ENCODE assay signal across 9 cellular contexts in genomic region chr9:128026255-128027165, GRCh38. TPM values are rescaled to one million over a fixed set of nuclear protein-coding genes. Genes with fewer than 3 reads are reported as not detected.
DNase-seq lines count a peak whose midpoint lies in the region; ATAC-seq lines count a peak whose summit lies in the region.
"Had no signal": no experiment of that assay in that cellular context is flagged by ENCODE, and none has a peak within 500 bp of the region (broad histone marks: within the 10 kb centered on the region; RNA-seq: fewer than 3 reads in every experiment).

No MANE protein-coding gene starts in this region.

- H3K4me1 Mint-ChIP-seq in activated CD4-positive, alpha-beta memory T cell treated with anti-CD3 and anti-CD28 coated beads, Interleukin-2, amount 10 ng/mL, durations not matched to agents 7 days and 5 days = peaks cover 93% of the 10 kb centered on the region
- peaks cover 84% of the 10 kb centered on the region in 2 donors for H3K4me1 Mint-ChIP-seq in immature natural killer cell

- DNase-seq in GDM1 (lab: John Stamatoyannopoulos, UW) = peak; percentile 16
- DNase-seq in activated CD4-positive, alpha-beta memory T cell treated with anti-CD3 and anti-CD28 coated beads, Interleukin-2, amount 10 ng/mL, durations not matched to agents 7 days and 5 days = peak; percentile 88
- peak; percentile 78 to 82 (median 80) for DNase-seq in immature natural killer cell
- DNase-seq in stimulated activated CD8-positive, alpha-beta memory T cell treated with anti-CD3 and anti-CD28 coated beads, Interleukin-7, amount 100 ng/mL, for 1 hour (ENCODE audit: low read depth in 2 of 2) = peak; percentile 45 to 48
- no peak for DNase-seq in EL
- no peak for DNase-seq in NCI-H524 treated with DMSO at 0.1 percent for 48 hours (lab: John Stamatoyannopoulos, UW)
- no peak for DNase-seq in glomerular visceral epithelial cell (ENCODE audit: extremely low spot score)
- DNase-seq: heart left ventricle had no signal

- CTCF ChIA-PET in activated CD4-positive, alpha-beta memory T cell treated with anti-CD3 and anti-CD28 coated beads, Interleukin-2, amount 10 ng/mL, durations not matched to agents 7 days and 5 days (lab: Charles Lee) = interaction anchor here (0.8 to 13.8 kb wide), 6 partner anchors 9 to 87 kb away, joined by 3 to 178 read pairs (median 24); partner anchors contain the start of gene EEIG1

- H3K4me3 Mint-ChIP-seq in activated CD4-positive, alpha-beta memory T cell treated with anti-CD3 and anti-CD28 coated beads, Interleukin-2, amount 10 ng/mL, durations not matched to agents 7 days and 5 days = peak overlapping the region; percentile 73
- peak overlapping the region; percentile 38 to 86 (median 76) for H3K4me3 Mint-ChIP-seq in immature natural killer cell

- peak overlapping the region; percentile 99 for H3K27ac Mint-ChIP-seq in activated CD4-positive, alpha-beta memory T cell treated with anti-CD3 and anti-CD28 coated beads, Interleukin-2, amount 10 ng/mL, durations not matched to agents 7 days and 5 days
- H3K27ac Mint-ChIP-seq in immature natural killer cell = peak overlapping the region; percentile 94 to 98 (median 95)

- peaks cover 2% of the 10 kb centered on the region for H3K9me3 Mint-ChIP-seq in activated CD4-positive, alpha-beta memory T cell treated with anti-CD3 and anti-CD28 coated beads, Interleukin-2, amount 10 ng/mL, durations not matched to agents 7 days and 5 days
- H3K9me3 Mint-ChIP-seq in immature natural killer cell = no peaks in the 10 kb centered on the region

- POLR2A ChIA-PET in activated CD4-positive, alpha-beta memory T cell treated with anti-CD3 and anti-CD28 coated beads, Interleukin-2, amount 10 ng/mL, durations not matched to agents 7 days and 5 days (lab: Charles Lee) = interaction anchor here (0.6 to 20.3 kb wide), 20 partner anchors 8 to 639 kb away, joined by 3 to 465 read pairs (median 5); partner anchors contain the start of genes EEIG1, NAIF1 and SLC25A25

- peak; percentile 32 for ATAC-seq in HG03442 (IDR thresholded peaks at IDR 0.05; ENCODE audit: unreplicated experiment)

- H3K27me3 Mint-ChIP-seq in activated CD4-positive, alpha-beta memory T cell treated with anti-CD3 and anti-CD28 coated beads, Interleukin-2, amount 10 ng/mL, durations not matched to agents 7 days and 5 days = no peaks in the 10 kb centered on the region
- H3K27me3 Mint-ChIP-seq in immature natural killer cell (ENCODE audit: low read depth in 3 of 3) = peaks cover 2 to 18% (median 11%) of the 10 kb centered on the region in 3 donors

- H3K36me3 Mint-ChIP-seq in activated CD4-positive, alpha-beta memory T cell treated with anti-CD3 and anti-CD28 coated beads, Interleukin-2, amount 10 ng/mL, durations not matched to agents 7 days and 5 days (ENCODE audit: low read depth) = peaks cover 8% of the 10 kb centered on the region
- H3K36me3 Mint-ChIP-seq in immature natural killer cell = no peaks in the 10 kb centered on the region

RNA-seq across cellular contexts. Expression of gene NAIF1, which starts 40.6 kb away (rescaled TPM):
- 10 to 100 TPM; 12.0 to 14.1 TPM for total RNA-seq in activated CD4-positive, alpha-beta memory T cell treated with anti-CD3 and anti-CD28 coated beads, Interleukin-2, amount 10 ng/mL, durations not matched to agents 7 days and 5 days
- polyA plus RNA-seq in immature natural killer cell = 10 to 100 TPM in 2 of 3 donors, 1 to 10 TPM in 1; 5.1 to 17.2 (median 10.5) TPM

RNA-seq across cellular contexts. Expression of gene SLC25A25, which starts 41.5 kb away (rescaled TPM):
- total RNA-seq in activated CD4-positive, alpha-beta memory T cell treated with anti-CD3 and anti-CD28 coated beads, Interleukin-2, amount 10 ng/mL, durations not matched to agents 7 days and 5 days = 10 to 100 TPM; 21.3 to 22.2 TPM
- 1 to 10 TPM; 2.8 to 8.8 (median 4.9) TPM for polyA plus RNA-seq in immature natural killer cell

RNA-seq across cellular contexts. Expression of gene EEIG1, which starts 45.7 kb away (rescaled TPM):
- 100 to 1,000 TPM; 212 to 218 TPM for total RNA-seq in activated CD4-positive, alpha-beta memory T cell treated with anti-CD3 and anti-CD28 coated beads, Interleukin-2, amount 10 ng/mL, durations not matched to agents 7 days and 5 days
- 10 to 100 TPM in 2 of 3 donors, 1 to 10 TPM in 1; 7.6 to 19.6 (median 14.7) TPM for polyA plus RNA-seq in immature natural killer cell

Comparison
In these comparisons a context has a peak if more than half of its experiments do, and no peak if none do; other contexts are left out.
1. DNase-seq: peak in GDM1 (single experiment), activated CD4-positive, alpha-beta memory T cell treated with anti-CD3 and anti-CD28 coated beads, Interleukin-2, amount 10 ng/mL, durations not matched to agents 7 days and 5 days (single experiment), immature natural killer cell (3 of 3) and stimulated activated CD8-positive, alpha-beta memory T cell treated with anti-CD3 and anti-CD28 coated beads, Interleukin-7, amount 100 ng/mL, for 1 hour (2 of 2); none in EL (single experiment), NCI-H524 treated with DMSO at 0.1 percent for 48 hours (single experiment) and glomerular visceral epithelial cell (single experiment).